Comparison of ENCODE assay signal across 23 cellular contexts in the genomic region with DNA sequence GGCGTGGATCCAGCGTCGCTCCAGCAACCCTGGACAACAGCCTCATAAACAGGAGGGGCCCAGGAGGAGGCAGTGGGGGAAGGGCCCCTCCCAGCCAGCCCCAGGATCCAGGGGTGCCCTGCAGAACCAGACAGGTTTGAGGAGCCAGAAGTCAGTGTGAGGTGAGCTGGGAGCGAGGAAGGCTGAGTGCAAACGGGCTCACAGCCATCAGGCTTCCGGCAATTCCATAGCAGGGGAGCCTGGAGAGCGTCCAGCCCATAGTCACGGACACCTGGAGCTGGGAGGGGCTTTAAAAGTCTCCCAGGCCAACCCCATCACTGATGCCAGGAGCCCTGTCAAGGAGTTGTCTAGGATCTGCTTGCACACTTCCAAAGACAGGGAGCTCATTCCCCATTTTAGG.
"Had no signal": no experiment of that assay in that cellular context is flagged by ENCODE, and none has a peak within 500 bp of the region (broad histone marks: within the 10 kb centered on the region; RNA-seq: fewer than 3 reads in every experiment).

No MANE protein-coding gene starts in this region.

- H3K9me3 Mint-ChIP-seq: central memory CD8-positive, alpha-beta T cell had no signal

- H3K36me3 ChIP-seq: esophagus squamous epithelium, neutrophil, right atrium auricular region, sigmoid colon, tibial artery, upper lobe of left lung had no signal

- H3K27ac Mint-ChIP-seq: naive B cell, nephron had no signal

- H3K4me2 ChIP-seq: hepatocyte had no signal

- H3K4me1 Mint-ChIP-seq: central memory CD8-positive, alpha-beta T cell; naive B cell had no signal

- H3K79me2 ChIP-seq: hepatocyte had no signal

- H3K27me3 ChIP-seq: esophagus squamous epithelium, hepatocyte, right atrium auricular region, sigmoid colon, tibial artery, upper lobe of left lung had no signal

- DNase-seq: cortex of kidney; effector memory CD4-positive, alpha-beta T cell; esophagus squamous epithelium; foreskin melanocyte; head of caudate nucleus; left colon; left ventricle myocardium superior; mesendoderm; naive B cell; sigmoid colon; stimulated activated CD4-positive, alpha-beta T cell treated with anti-CD3 and anti-CD28 coated beads, Interleukin-12 subunit alpha, Interleukin-12 subunit beta, amount 100 ng/mL, for 4 hours; stimulated activated naive CD4-positive, alpha-beta T cell; tibial artery had no signal

- H3K4me3 Mint-ChIP-seq: central memory CD8-positive, alpha-beta T cell; naive B cell; nephron had no signal

- ATAC-seq: left colon, left ventricle myocardium superior had no signal

- H3K4me3 ChIP-seq: esophagus squamous epithelium, hepatocyte, lung, right atrium auricular region, sigmoid colon, skin epidermis, tibial artery, upper lobe of left lung had no signal

- H3K4me1 ChIP-seq: right atrium auricular region, upper lobe of left lung had no signal

- H3K9me3 ChIP-seq: esophagus squamous epithelium, neutrophil, right atrium auricular region, sigmoid colon, tibial artery, upper lobe of left lung had no signal

- H3K27ac ChIP-seq: epithelial cell of prostate, esophagus squamous epithelium, hepatocyte, neutrophil, right atrium auricular region, skin epidermis, tibial artery, upper lobe of left lung had no signal

- FAIRE-seq: endometrium had no signal

- H2AFZ ChIP-seq: hepatocyte had no signal

- H3K36me3 Mint-ChIP-seq: naive B cell had no signal
